In the genomic region with DNA sequence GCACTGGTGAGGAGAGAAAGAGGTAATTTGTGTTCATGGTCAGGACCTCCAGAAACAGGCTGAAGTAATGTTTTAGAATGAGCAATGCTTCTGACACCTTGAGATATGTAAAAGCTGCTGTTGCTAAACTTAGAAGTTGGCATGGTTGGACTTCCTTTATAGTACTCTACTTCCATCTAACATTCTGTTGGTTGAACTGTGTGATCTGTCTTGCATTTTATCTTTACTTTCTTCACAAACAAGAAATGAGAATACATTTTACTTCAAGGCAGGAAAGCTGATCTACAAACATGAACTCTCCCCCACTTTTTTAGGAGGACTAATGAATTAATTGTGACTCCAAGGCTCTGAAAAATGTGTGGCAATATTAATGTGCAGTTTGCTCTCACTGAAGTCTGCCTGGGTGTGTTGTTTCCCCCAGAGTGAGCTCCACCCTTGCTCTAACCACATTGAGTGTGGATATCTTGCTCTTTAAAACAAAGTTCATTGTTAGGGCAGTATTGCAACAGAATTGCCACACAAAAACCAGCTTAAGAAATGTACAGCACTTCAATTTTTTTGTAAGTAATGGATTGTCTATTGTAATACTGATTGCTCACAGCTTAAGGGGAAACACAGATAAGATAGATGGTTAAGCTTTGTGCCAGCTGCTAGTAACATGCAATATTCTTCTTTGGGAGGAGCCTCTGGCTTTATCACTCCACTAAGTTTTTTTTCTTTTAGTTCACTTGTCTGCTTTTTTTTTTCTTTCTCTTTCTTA, we compare ENCODE assay signal across 8 cellular contexts.
DNase-seq lines count a peak whose midpoint lies in the region; ATAC-seq, FAIRE-seq and TF ChIP-seq lines count a peak whose summit lies in the region.

No MANE protein-coding gene starts in this region.

- no TSS peak for BruUV-seq in PC-3 (replicated peaks; lab: Mats Ljungman, UMichigan)

- H3K27me3 ChIP-seq in ACC112 (ENCODE audit: insufficient read depth, low read length) (no peaks in the 10 kb centered on the region), PC-3 (ENCODE audit: low read length) (no peaks in the 10 kb centered on the region)

- TF ChIP-seq CTCF in PC-3 (conservative IDR thresholded peaks at IDR 0.05; ENCODE audit: low read depth, low read length), result no peak

- no peaks in the 10 kb centered on the region for H3K9me3 ChIP-seq in PC-3 (ENCODE audit: low read length)

- POLR2A ChIA-PET in PC-3 (lab: Charles Lee; ENCODE audit: unreplicated experiment), result no interaction called here

- H3K27ac ChIP-seq in ACC112 (ENCODE audit: low read depth, low read length), result peak overlapping the region; percentile 96
- peak overlapping the region; percentile 68 for H3K27ac ChIP-seq in PC-3 (ENCODE audit: low read length)
- peak overlapping the region; percentile 79 for H3K27ac ChIP-seq in cingulate gyrus (ENCODE audit: low read depth, low read length)

- H3K4me2 ChIP-seq in PC-3 (ENCODE audit: low read length), result peak overlapping the region; percentile 48

- no peaks in the 10 kb centered on the region for H3K9me2 ChIP-seq in PC-3 (replicated peaks; ENCODE audit: low read length)

- H3K4me1 ChIP-seq in ACC112 (ENCODE audit: control insufficient read depth, insufficient read depth, low read length, unreplicated experiment), result peaks cover 63% of the 10 kb centered on the region
- H3K4me1 ChIP-seq in PC-3 (ENCODE audit: insufficient read depth, low read length), result peaks cover 38% of the 10 kb centered on the region

- H2AFZ ChIP-seq in ACC112 (ENCODE audit: low read length, unreplicated experiment) (no peak overlapping the region), PC-3 (ENCODE audit: low read length) (no peak overlapping the region)

- CTCF ChIA-PET in PC-3 (lab: Charles Lee), result no interaction called here

- DNase-seq in PC-3 (peak; percentile 65), midbrain (lab: John Stamatoyannopoulos, UW) (peak; percentile 41), urothelium cell line (ENCODE audit: low spot score) (peak; percentile 27), NCI-H2196 treated with DMSO at 0.1 percent for 48 hours (lab: John Stamatoyannopoulos, UW; ENCODE audit: unreplicated experiment) (no peak)

- no peaks in the 10 kb centered on the region for H3F3A ChIP-seq in PC-3 (ENCODE audit: low read length, unreplicated experiment)

- no peaks in the 10 kb centered on the region for H4K20me1 ChIP-seq in PC-3 (ENCODE audit: low read length)

- peaks cover 62% of the 10 kb centered on the region for H3K79me2 ChIP-seq in ACC112 (ENCODE audit: control insufficient read depth, insufficient read depth, low read length, unreplicated experiment)
- 0 out of 2 replicates have a peak, but pooled peaks cover 4% of the 10 kb centered on the region for H3K79me2 ChIP-seq in PC-3 (ENCODE audit: low read length)

- FAIRE-seq in urothelium cell line (lab: Jason Lieb, UNC), result no peak

- H3K9ac ChIP-seq in PC-3 (ENCODE audit: low read length), result no peak overlapping the region

- ATAC-seq in GM18861 (IDR thresholded peaks at IDR 0.05; ENCODE audit: unreplicated experiment), result peak; percentile 64
- ATAC-seq in HG03060 (IDR thresholded peaks at IDR 0.05; ENCODE audit: low read depth, unreplicated experiment), result peak; percentile 81
- ATAC-seq in PC-3, result peak; percentile 72

- H3K36me3 ChIP-seq in ACC112 (ENCODE audit: insufficient read depth, low read length) (no peaks in the 10 kb centered on the region), PC-3 (ENCODE audit: low read depth, low read length) (no peaks in the 10 kb centered on the region)

- intact Hi-C loops in PC-3 (cut with micrococcal nuclease), result no loop called here

- peak overlapping the region; percentile 70 for H3K4me3 ChIP-seq in ACC112 (ENCODE audit: low read depth, low read length)
- H3K4me3 ChIP-seq in PC-3 (ENCODE audit: low read length), result peak overlapping the region; percentile 18; the same call in 1 of the 2 replicates
